In the genomic region with DNA sequence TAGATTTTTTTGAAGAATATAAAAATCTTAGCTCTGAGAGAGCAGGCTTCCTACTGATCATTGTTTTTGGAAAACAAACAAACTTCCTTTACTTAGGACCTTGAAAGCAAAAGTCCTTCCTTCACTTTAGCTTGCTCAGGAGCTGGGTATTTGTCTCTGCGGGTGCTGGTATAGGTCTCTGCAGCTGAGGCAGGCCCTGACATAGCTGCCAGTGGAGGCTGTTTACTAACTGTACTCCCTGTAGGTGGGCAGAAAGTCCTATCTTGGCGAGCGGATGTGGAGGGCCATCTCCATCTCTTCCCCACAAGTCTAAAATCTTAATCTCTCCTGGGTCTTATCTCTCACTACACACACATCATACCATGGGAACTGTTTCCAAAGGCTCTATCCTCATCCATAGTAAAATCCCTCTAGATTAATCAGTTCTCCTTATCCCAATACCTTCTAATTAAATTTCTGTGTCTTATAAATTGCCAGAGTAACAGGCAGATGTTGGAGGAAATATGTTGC, we compare ENCODE assay signal across 16 cellular contexts. TPM values are rescaled to one million over a fixed set of nuclear protein-coding genes. Genes with fewer than 3 reads are reported as not detected.
DNase-seq lines count a peak whose midpoint lies in the region; ATAC-seq and TF ChIP-seq lines count a peak whose summit lies in the region.
"Had no signal": no experiment of that assay in that cellular context is flagged by ENCODE, and none has a peak within 500 bp of the region (broad histone marks: within the 10 kb centered on the region; RNA-seq: fewer than 3 reads in every experiment).

No MANE protein-coding gene starts in this region.

- intact Hi-C loops in stomach (cut with DNase I; ENCODE audit: low total_unique reads) = no loop called here

- H3K4me1 ChIP-seq in stomach = peaks cover 0 to 28% (median 7%) of the 10 kb centered on the region in 4 donors
- H3K4me1 ChIP-seq: suprapubic skin had no signal

- peak; percentile 8 for DNase-seq in stimulated activated CD4-positive, alpha-beta T cell treated with anti-CD3 and anti-CD28 coated beads, Interleukin-1b, Interleukin-23, amount 100 ng/mL, for 48 hours
- no peak for DNase-seq in stimulated activated CD4-positive, alpha-beta T cell treated with anti-CD3 and anti-CD28 coated beads, Interleukin-12 subunit alpha, Interleukin-12 subunit beta, amount 100 ng/mL, for 4 hours
- DNase-seq in T-helper 17 cell = no peak
- DNase-seq in effector memory CD8-positive, alpha-beta T cell = no peak
- no peak for DNase-seq in NCI-H187 (lab: John Stamatoyannopoulos, UW)
- DNase-seq in stomach = no peak
- DNase-seq: AML-193, heart left ventricle, islet precursor cell, NCI-H2081, NCI-H524 treated with DMSO at 0.1 percent for 48 hours, PC-3 had no signal

- H3K27me3 ChIP-seq in stomach = no peaks in the 10 kb centered on the region
- H3K27me3 ChIP-seq: heart left ventricle, suprapubic skin had no signal

- TF ChIP-seq POLR2A in stomach (IDR thresholded peaks at IDR 0.05) = no peak

- peaks cover 15% of the 10 kb centered on the region for H3K4me1 Mint-ChIP-seq in T-helper 17 cell
- H3K4me1 Mint-ChIP-seq in effector memory CD8-positive, alpha-beta T cell (ENCODE audit: low read depth in 2 of 2) = peaks cover 28 to 47% of the 10 kb centered on the region in 2 donors
- H3K4me1 Mint-ChIP-seq: neural crest cell had no signal

- TF ChIP-seq CTCF in stomach (IDR thresholded peaks at IDR 0.05) = no peak

- no peaks in the 10 kb centered on the region for H3K9me3 ChIP-seq in T-helper 17 cell (ENCODE audit: control insufficient read depth, low read length, poor library complexity, severe bottlenecking)
- no peaks in the 10 kb centered on the region for H3K9me3 ChIP-seq in stomach
- H3K9me3 ChIP-seq: heart left ventricle, suprapubic skin had no signal

- ATAC-seq in T-helper 17 cell (peak; percentile 26), HG03095 (IDR thresholded peaks at IDR 0.05; ENCODE audit: unreplicated experiment) (no peak)
- ATAC-seq in effector memory CD8-positive, alpha-beta T cell (replicated peaks) = peak; percentile 16
- ATAC-seq: PC-3 had no signal

- H3K27me3 Mint-ChIP-seq in T-helper 17 cell = no peaks in the 10 kb centered on the region
- H3K27me3 Mint-ChIP-seq in effector memory CD8-positive, alpha-beta T cell = no peaks in the 10 kb centered on the region

- peak overlapping the region; percentile 91 for H3K27ac Mint-ChIP-seq in T-helper 17 cell
- peak overlapping the region; percentile 98 for H3K27ac Mint-ChIP-seq in effector memory CD8-positive, alpha-beta T cell

- WGBS in stomach, 5 donors = 77 to 93% (median 86%) methylated on average over 3 of the region's 3 CpGs

- H3K27ac ChIP-seq in stomach = no peak overlapping the region
- H3K27ac ChIP-seq: SK-N-MC, suprapubic skin had no signal

- no peak overlapping the region for H3K4me3 Mint-ChIP-seq in T-helper 17 cell
- peak overlapping the region in 1 of 2 donors; percentile 54 for H3K4me3 Mint-ChIP-seq in effector memory CD8-positive, alpha-beta T cell
- H3K4me3 Mint-ChIP-seq: neural crest cell had no signal

- TF ChIP-seq EP300 in stomach (IDR thresholded peaks at IDR 0.05) = no peak

- H3K36me3 Mint-ChIP-seq in T-helper 17 cell (ENCODE audit: low read depth) = no peaks in the 10 kb centered on the region
- H3K36me3 Mint-ChIP-seq in effector memory CD8-positive, alpha-beta T cell (ENCODE audit: insufficient read depth) = peaks cover 15% of the 10 kb centered on the region

- H3K4me3 ChIP-seq in stomach = no peak overlapping the region
- H3K4me3 ChIP-seq: heart left ventricle, SK-N-MC, suprapubic skin had no signal

- no peaks in the 10 kb centered on the region for H3K9me3 Mint-ChIP-seq in effector memory CD8-positive, alpha-beta T cell
- H3K9me3 Mint-ChIP-seq: neural crest cell had no signal

- H3K36me3 ChIP-seq in stomach = no peaks in the 10 kb centered on the region
- H3K36me3 ChIP-seq: heart left ventricle, suprapubic skin had no signal

RNA-seq across cellular contexts. Expression of a gene that starts 4.1 kb away (rescaled TPM):
- total RNA-seq in T-helper 17 cell (10 to 100 TPM; 22.2 to 23.4 TPM), stomach (10 to 100 TPM; 41.4 to 72.4 (median 58.9) TPM)
- 10 to 100 TPM; 23.6 to 45.6 (median 26.1) TPM for polyA plus RNA-seq in stomach

RNA-seq across cellular contexts. Expression of a gene that starts 54.6 kb away (rescaled TPM):
- total RNA-seq in T-helper 17 cell = 100 to 1,000 TPM; 110 to 119 TPM
- total RNA-seq in stomach = 100 to 1,000 TPM in 1 of 5 donors, 10 to 100 TPM in 4; 36.2 to 122 (median 53.2) TPM
- polyA plus RNA-seq in stomach = 10 to 100 TPM; 21.7 to 36.3 (median 33.5) TPM

RNA-seq across cellular contexts. Expression of a gene that starts 59.5 kb away (rescaled TPM):
- 10 to 100 TPM; 13.8 to 15.2 TPM for total RNA-seq in T-helper 17 cell
- total RNA-seq in stomach = 100 to 1,000 TPM in 1 of 5 donors, 10 to 100 TPM in 4; 15.1 to 100 (median 49.6) TPM
- polyA plus RNA-seq in stomach = 10 to 100 TPM in 2 of 3 donors, 1 to 10 TPM in 1; 9.7 to 13.9 (median 12.4) TPM
